ENCODE assay signal across 1 cellular context in the genomic region with DNA sequence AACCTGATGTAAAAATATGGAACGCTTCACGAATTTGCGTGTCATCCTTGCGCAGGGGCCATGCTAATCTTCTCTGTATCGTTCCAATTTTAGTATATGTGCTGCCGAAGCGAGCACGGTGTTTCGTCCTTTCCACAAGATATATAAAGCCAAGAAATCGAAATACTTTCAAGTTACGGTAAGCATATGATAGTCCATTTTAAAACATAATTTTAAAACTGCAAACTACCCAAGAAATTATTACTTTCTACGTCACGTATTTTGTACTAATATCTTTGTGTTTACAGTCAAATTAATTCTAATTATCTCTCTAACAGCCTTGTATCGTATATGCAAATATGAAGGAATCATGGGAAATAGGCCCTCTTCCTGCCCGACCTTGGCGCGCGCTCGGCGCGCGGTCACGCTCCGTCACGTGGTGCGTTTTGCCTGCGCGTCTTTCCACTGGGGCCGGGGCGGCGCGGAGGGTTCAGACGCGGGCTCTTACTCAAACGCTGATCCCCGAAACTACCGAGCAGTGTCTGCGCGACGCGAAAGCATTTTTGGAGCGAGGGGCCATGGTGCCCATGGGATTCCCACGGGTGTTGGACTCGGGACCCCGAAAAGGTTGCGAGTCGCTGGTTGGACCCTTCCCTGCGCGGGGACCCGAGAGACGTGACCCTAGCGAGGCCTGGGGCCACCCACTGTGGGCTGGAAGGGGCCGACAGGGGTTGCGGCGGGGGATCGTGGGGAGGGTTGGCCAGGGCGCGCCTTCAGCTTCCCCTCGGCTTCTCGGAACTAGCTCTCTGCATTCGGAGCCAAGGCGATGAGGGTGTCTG.
TF ChIP-seq lines count a peak whose summit lies in the region.

TSS of gene RNU6-1 (minus strand) at position 117 of the 818 bp plus-strand sequence.

TF ChIP-seq in HepG2, 621 proteins besides CTCF, POLR2A, EP300 and RAD21 (continued from another document and continues in another):
- no peak for TF ChIP-seq KIAA2018 (CRISPR knock-in tag; IDR thresholded peaks at IDR 0.05; ENCODE audit: borderline replicate concordance)
- no peak for TF ChIP-seq ZC3H4 (CRISPR knock-in tag; IDR thresholded peaks at IDR 0.05; ENCODE audit: borderline replicate concordance)
- TF ChIP-seq PHF5A (CRISPR knock-in tag; IDR thresholded peaks at IDR 0.05; ENCODE audit: low read depth, unreplicated experiment): peak; percentile 61
- TF ChIP-seq MATR3 (CRISPR knock-in tag; IDR thresholded peaks at IDR 0.05): no peak
- TF ChIP-seq KDM5A (IDR thresholded peaks at IDR 0.05; ENCODE audit: borderline replicate concordance, low read length): peak; percentile 41; the same call in 1 of the 2 replicates
- peak; percentile 46 for TF ChIP-seq TAF15 (IDR thresholded peaks at IDR 0.05; ENCODE audit: low read depth, low read length, poor library complexity, severe bottlenecking)
- peak; percentile 23 for TF ChIP-seq TEAD3 (CRISPR knock-in tag; optimal IDR thresholded peaks at IDR 0.05; ENCODE audit: borderline replicate concordance)
- peak; percentile 63 for TF ChIP-seq SAP130 (CRISPR knock-in tag; IDR thresholded peaks at IDR 0.05; ENCODE audit: low read depth)
- TF ChIP-seq, protein P1, sequence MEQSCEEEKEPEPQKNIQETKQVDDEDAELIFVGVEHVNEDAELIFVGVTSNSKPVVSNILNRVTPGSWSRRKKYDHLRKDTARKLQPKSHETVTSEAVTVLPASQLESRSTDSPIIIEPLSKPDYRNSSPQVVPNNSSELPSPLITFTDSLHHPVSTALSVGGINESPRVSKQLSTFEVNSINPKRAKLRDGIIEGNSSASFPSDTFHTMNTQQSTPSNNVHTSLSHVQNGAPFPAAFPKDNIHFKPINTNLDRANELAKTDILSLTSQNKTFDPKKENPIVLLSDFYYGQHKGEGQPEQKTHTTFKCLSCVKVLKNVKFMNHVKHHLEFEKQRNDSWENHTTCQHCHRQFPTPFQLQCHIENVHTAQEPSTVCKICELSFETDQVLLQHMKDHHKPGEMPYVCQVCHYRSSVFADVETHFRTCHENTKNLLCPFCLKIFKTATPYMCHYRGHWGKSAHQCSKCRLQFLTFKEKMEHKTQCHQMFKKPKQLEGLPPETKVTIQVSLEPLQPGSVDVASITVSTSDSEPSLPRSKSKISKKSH (CRISPR knock-in tag; IDR thresholded peaks at IDR 0.05; ENCODE audit: borderline replicate concordance): peak; percentile 94
- TF ChIP-seq NFYB (CRISPR knock-in tag; IDR thresholded peaks at IDR 0.05): 0 out of 2 replicates have a peak, but pooled peaks have one; percentile 21
- TF ChIP-seq, protein P2, sequence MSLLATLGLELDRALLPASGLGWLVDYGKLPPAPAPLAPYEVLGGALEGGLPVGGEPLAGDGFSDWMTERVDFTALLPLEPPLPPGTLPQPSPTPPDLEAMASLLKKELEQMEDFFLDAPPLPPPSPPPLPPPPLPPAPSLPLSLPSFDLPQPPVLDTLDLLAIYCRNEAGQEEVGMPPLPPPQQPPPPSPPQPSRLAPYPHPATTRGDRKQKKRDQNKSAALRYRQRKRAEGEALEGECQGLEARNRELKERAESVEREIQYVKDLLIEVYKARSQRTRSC (CRISPR knock-in tag; IDR thresholded peaks at IDR 0.05; ENCODE audit: low read depth): 0 out of 2 replicates have a peak, but pooled peaks have one; percentile 82
- 0 out of 2 replicates have a peak, but pooled peaks have one; percentile 36 for TF ChIP-seq PCBP1 (IDR thresholded peaks at IDR 0.05; ENCODE audit: borderline replicate concordance, low read depth, low read length)
- TF ChIP-seq HOXD1 (CRISPR knock-in tag; IDR thresholded peaks at IDR 0.05): no peak
- 0 out of 2 replicates have a peak, but pooled peaks have one; percentile 45 for TF ChIP-seq EEA1 (CRISPR knock-in tag; IDR thresholded peaks at IDR 0.05; ENCODE audit: borderline replicate concordance)
- peak; percentile 68 for TF ChIP-seq ZNF605 (CRISPR knock-in tag; IDR thresholded peaks at IDR 0.05)
- TF ChIP-seq NONO (IDR thresholded peaks at IDR 0.05): no peak
- peak; percentile 56 for TF ChIP-seq NONO (CRISPR knock-in tag; conservative IDR thresholded peaks at IDR 0.05)
- peak; percentile 70 for TF ChIP-seq PTBP1 (IDR thresholded peaks at IDR 0.05; ENCODE audit: low read depth, low read length, poor library complexity, severe bottlenecking)
- TF ChIP-seq, protein P3, sequence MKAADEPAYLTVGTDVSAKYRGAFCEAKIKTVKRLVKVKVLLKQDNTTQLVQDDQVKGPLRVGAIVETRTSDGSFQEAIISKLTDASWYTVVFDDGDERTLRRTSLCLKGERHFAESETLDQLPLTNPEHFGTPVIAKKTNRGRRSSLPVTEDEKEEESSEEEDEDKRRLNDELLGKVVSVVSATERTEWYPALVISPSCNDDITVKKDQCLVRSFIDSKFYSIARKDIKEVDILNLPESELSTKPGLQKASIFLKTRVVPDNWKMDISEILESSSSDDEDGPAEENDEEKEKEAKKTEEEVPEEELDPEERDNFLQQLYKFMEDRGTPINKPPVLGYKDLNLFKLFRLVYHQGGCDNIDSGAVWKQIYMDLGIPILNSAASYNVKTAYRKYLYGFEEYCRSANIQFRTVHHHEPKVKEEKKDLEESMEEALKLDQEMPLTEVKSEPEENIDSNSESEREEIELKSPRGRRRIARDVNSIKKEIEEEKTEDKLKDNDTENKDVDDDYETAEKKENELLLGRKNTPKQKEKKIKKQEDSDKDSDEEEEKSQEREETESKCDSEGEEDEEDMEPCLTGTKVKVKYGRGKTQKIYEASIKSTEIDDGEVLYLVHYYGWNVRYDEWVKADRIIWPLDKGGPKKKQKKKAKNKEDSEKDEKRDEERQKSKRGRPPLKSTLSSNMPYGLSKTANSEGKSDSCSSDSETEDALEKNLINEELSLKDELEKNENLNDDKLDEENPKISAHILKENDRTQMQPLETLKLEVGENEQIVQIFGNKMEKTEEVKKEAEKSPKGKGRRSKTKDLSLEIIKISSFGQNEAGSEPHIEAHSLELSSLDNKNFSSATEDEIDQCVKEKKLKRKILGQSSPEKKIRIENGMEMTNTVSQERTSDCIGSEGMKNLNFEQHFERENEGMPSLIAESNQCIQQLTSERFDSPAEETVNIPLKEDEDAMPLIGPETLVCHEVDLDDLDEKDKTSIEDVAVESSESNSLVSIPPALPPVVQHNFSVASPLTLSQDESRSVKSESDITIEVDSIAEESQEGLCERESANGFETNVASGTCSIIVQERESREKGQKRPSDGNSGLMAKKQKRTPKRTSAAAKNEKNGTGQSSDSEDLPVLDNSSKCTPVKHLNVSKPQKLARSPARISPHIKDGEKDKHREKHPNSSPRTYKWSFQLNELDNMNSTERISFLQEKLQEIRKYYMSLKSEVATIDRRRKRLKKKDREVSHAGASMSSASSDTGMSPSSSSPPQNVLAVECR (CRISPR knock-in tag; IDR thresholded peaks at IDR 0.05; ENCODE audit: borderline replicate concordance): peak; percentile 43; the same call in 1 of the 2 replicates
- TF ChIP-seq MTA1 (CRISPR knock-in tag; IDR thresholded peaks at IDR 0.05; ENCODE audit: borderline replicate concordance): peak; percentile 55; the same call in 1 of the 2 replicates
- peak; percentile 60; the same call in 1 of the 2 replicates for TF ChIP-seq ZNF441 (CRISPR knock-in tag; IDR thresholded peaks at IDR 0.05; ENCODE audit: borderline replicate concordance)
- TF ChIP-seq ZNF687 (CRISPR knock-in tag; IDR thresholded peaks at IDR 0.05): peak; percentile 79
- no peak for TF ChIP-seq ZIK1 (CRISPR knock-in tag; IDR thresholded peaks at IDR 0.05; ENCODE audit: borderline replicate concordance, low read depth)
- TF ChIP-seq, protein P4, sequence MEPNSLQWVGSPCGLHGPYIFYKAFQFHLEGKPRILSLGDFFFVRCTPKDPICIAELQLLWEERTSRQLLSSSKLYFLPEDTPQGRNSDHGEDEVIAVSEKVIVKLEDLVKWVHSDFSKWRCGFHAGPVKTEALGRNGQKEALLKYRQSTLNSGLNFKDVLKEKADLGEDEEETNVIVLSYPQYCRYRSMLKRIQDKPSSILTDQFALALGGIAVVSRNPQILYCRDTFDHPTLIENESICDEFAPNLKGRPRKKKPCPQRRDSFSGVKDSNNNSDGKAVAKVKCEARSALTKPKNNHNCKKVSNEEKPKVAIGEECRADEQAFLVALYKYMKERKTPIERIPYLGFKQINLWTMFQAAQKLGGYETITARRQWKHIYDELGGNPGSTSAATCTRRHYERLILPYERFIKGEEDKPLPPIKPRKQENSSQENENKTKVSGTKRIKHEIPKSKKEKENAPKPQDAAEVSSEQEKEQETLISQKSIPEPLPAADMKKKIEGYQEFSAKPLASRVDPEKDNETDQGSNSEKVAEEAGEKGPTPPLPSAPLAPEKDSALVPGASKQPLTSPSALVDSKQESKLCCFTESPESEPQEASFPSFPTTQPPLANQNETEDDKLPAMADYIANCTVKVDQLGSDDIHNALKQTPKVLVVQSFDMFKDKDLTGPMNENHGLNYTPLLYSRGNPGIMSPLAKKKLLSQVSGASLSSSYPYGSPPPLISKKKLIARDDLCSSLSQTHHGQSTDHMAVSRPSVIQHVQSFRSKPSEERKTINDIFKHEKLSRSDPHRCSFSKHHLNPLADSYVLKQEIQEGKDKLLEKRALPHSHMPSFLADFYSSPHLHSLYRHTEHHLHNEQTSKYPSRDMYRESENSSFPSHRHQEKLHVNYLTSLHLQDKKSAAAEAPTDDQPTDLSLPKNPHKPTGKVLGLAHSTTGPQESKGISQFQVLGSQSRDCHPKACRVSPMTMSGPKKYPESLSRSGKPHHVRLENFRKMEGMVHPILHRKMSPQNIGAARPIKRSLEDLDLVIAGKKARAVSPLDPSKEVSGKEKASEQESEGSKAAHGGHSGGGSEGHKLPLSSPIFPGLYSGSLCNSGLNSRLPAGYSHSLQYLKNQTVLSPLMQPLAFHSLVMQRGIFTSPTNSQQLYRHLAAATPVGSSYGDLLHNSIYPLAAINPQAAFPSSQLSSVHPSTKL (CRISPR knock-in tag; IDR thresholded peaks at IDR 0.05): peak; percentile 20; the same call in 1 of the 2 replicates
